9 cellular contexts compared by ENCODE assay signal in genomic region chr1:234722267-234722704, GRCh38.
DNase-seq lines count a peak whose midpoint lies in the region; ATAC-seq and TF ChIP-seq lines count a peak whose summit lies in the region.
"Had no signal": no experiment of that assay in that cellular context is flagged by ENCODE, and none has a peak within 500 bp of the region (broad histone marks: within the 10 kb centered on the region; RNA-seq: fewer than 3 reads in every experiment).

No MANE protein-coding gene starts in this region.

- peak overlapping the region; percentile 99 for H3K27ac ChIP-seq in VCaP
- H3K27ac ChIP-seq in right cardiac atrium (ENCODE audit: low read length), result peak overlapping the region; percentile 100

- no peaks in the 10 kb centered on the region for H3K9me3 Mint-ChIP-seq in stimulated activated effector memory CD8-positive, alpha-beta T cell treated with anti-CD3 and anti-CD28 coated beads, Interleukin-12 subunit alpha, Interleukin-12 subunit beta, amount 100 ng/mL, for 72 hours

- ATAC-seq in right cardiac atrium, result no peak
- ATAC-seq in stimulated activated effector memory CD8-positive, alpha-beta T cell treated with anti-CD3 and anti-CD28 coated beads, Interleukin-12 subunit alpha, Interleukin-12 subunit beta, amount 100 ng/mL, for 72 hours, result no peak

- peaks cover 13% of the 10 kb centered on the region for H3K36me3 Mint-ChIP-seq in stimulated activated effector memory CD8-positive, alpha-beta T cell treated with anti-CD3 and anti-CD28 coated beads, Interleukin-12 subunit alpha, Interleukin-12 subunit beta, amount 100 ng/mL, for 72 hours

- H3K27ac Mint-ChIP-seq in stimulated activated effector memory CD8-positive, alpha-beta T cell treated with anti-CD3 and anti-CD28 coated beads, Interleukin-12 subunit alpha, Interleukin-12 subunit beta, amount 100 ng/mL, for 72 hours, result peak overlapping the region; percentile 92

- no peaks in the 10 kb centered on the region for H3K9me3 ChIP-seq in right cardiac atrium (ENCODE audit: control insufficient read depth, low read length)
- H3K9me3 ChIP-seq: MG63 had no signal

- peaks cover 47% of the 10 kb centered on the region for H3K4me1 ChIP-seq in right cardiac atrium (ENCODE audit: control insufficient read depth, insufficient read depth, low read length)

- H3K4me3 Mint-ChIP-seq in stimulated activated effector memory CD8-positive, alpha-beta T cell treated with anti-CD3 and anti-CD28 coated beads, Interleukin-12 subunit alpha, Interleukin-12 subunit beta, amount 100 ng/mL, for 72 hours, result peak overlapping the region; percentile 63

- WGBS in right cardiac atrium, result 14% methylated on average over 9 of the region's 9 CpGs

- peaks cover 52% of the 10 kb centered on the region for H3K4me1 Mint-ChIP-seq in stimulated activated effector memory CD8-positive, alpha-beta T cell treated with anti-CD3 and anti-CD28 coated beads, Interleukin-12 subunit alpha, Interleukin-12 subunit beta, amount 100 ng/mL, for 72 hours

- DNase-seq in DMS 273 (lab: John Stamatoyannopoulos, UW; ENCODE audit: unreplicated experiment) (peak; percentile 34), DMS 273 treated with DMSO at 0.1 percent for 48 hours (lab: John Stamatoyannopoulos, UW) (no peak), right cardiac atrium (peak; percentile 47 to 82 (median 60)), mesenteric fat pad (ENCODE audit: low spot score) (no peak), HuH-7 (ENCODE audit: low spot score) (no peak)
- no peak for DNase-seq in stimulated activated effector memory CD8-positive, alpha-beta T cell treated with anti-CD3 and anti-CD28 coated beads, Interleukin-12 subunit alpha, Interleukin-12 subunit beta, amount 100 ng/mL, for 72 hours (ENCODE audit: low spot score in 2 of 2)
- no peak for DNase-seq in stimulated activated CD4-positive, alpha-beta T cell treated with anti-CD3 and anti-CD28 coated beads, Interleukin-2, amount 100 ng/mL, for 24 hours

- TF ChIP-seq CTCF in VCaP (conservative IDR thresholded peaks at IDR 0.05), result no peak

- intact Hi-C loops in right cardiac atrium (cut with DNase I), result loop anchor here in 3 of 4 donors (2.0 to 10.0 kb wide), 14 partner anchors 109 to 360 kb away; no protein-coding TSS in a partner anchor

- no peaks in the 10 kb centered on the region for H3K27me3 ChIP-seq in right cardiac atrium (ENCODE audit: control insufficient read depth, insufficient read depth)
- H3K27me3 ChIP-seq: MG63 had no signal

- no peak overlapping the region for H3K4me3 ChIP-seq in right cardiac atrium (ENCODE audit: low read length)

Comparison
In these comparisons a context has a peak if more than half of its experiments do, and no peak if none do; other contexts are left out.
1. DNase-seq: peak in DMS 273 (single experiment) and right cardiac atrium (3 of 3); none in DMS 273 treated with DMSO at 0.1 percent for 48 hours (single experiment), stimulated activated effector memory CD8-positive, alpha-beta T cell treated with anti-CD3 and anti-CD28 coated beads, Interleukin-12 subunit alpha, Interleukin-12 subunit beta, amount 100 ng/mL, for 72 hours (0 of 2), mesenteric fat pad (single experiment), HuH-7 (single experiment) and stimulated activated CD4-positive, alpha-beta T cell treated with anti-CD3 and anti-CD28 coated beads, Interleukin-2, amount 100 ng/mL, for 24 hours (0 of 2).